Comparison of ENCODE assay signal across 18 cellular contexts in genomic region chr4:1359976-1360375, GRCh38. TPM values are rescaled to one million over a fixed set of nuclear protein-coding genes. Genes with fewer than 3 reads are reported as not detected.
DNase-seq lines count a peak whose midpoint lies in the region; ATAC-seq, FAIRE-seq and TF ChIP-seq lines count a peak whose summit lies in the region.
"Had no signal": no experiment of that assay in that cellular context is flagged by ENCODE, and none has a peak within 500 bp of the region (broad histone marks: within the 10 kb centered on the region; RNA-seq: fewer than 3 reads in every experiment).

No MANE protein-coding gene starts in this region.

- H3K4me2 ChIP-seq in HepG2 (ENCODE audit: low read depth, low read length) = no peak overlapping the region

- CTCF ChIA-PET in HepG2 (lab: Yijun Ruan, JAX; ENCODE audit: low intra/inter-chr PET ratio, low total read pairs) = no interaction called here

- H3K9ac ChIP-seq in HepG2 (ENCODE audit: insufficient read depth, low read depth, low read length) = no peak overlapping the region

- in situ Hi-C loops in HepG2 (cut with HindIII; ENCODE audit: extremely low pct_ligation_motif_present, low pct_unique_long_range_greater_than_20kb) = loop anchor here (10.0 kb wide), 1 partner anchor 155 kb away; no protein-coding TSS in a partner anchor

- no peak overlapping the region for H2AFZ ChIP-seq in HepG2 (ENCODE audit: low read length)

- POLR2A ChIA-PET in HepG2 (lab: Yijun Ruan, JAX) = interaction anchor here (0.9 to 2.0 kb wide), 3 partner anchors 12 to 15 kb away, joined by 3 to 10 read pairs (median 3); partner anchors contain the start of gene UVSSA

- TF ChIP-seq EP300 in HepG2 (IDR thresholded peaks at IDR 0.05; ENCODE audit: low read depth in 2 of 2, low read length in 2 of 2) (no peak), HepG2 (CRISPR knock-in tag; IDR thresholded peaks at IDR 0.05; ENCODE audit: borderline replicate concordance) (no peak)

- H3K27ac ChIP-seq in HepG2 (ENCODE audit: extremely low read length, insufficient read depth, low read length) = peak overlapping the region; percentile 4
- H3K27ac ChIP-seq in right lobe of liver = no peak overlapping the region
- H3K27ac ChIP-seq in adrenal gland = peak overlapping the region; percentile 15 to 92 (median 68)
- H3K27ac ChIP-seq in mesodermal cell (ENCODE audit: low read depth, low read length, severe bottlenecking) = peak overlapping the region; percentile 49

- H3K27me3 ChIP-seq in HepG2 (ENCODE audit: control insufficient read depth in 1 of 2, insufficient read depth in 2 of 2, low read length in 2 of 2) = no peaks in the 10 kb centered on the region
- no peaks in the 10 kb centered on the region for H3K27me3 ChIP-seq in right lobe of liver
- no peaks in the 10 kb centered on the region for H3K27me3 ChIP-seq in adrenal gland
- H3K27me3 ChIP-seq: BE2C had no signal

- H3K36me3 ChIP-seq in HepG2 (replicated peaks in 1 of 2; ENCODE audit: control insufficient read depth in 1 of 2, insufficient read depth in 2 of 2, low read length in 2 of 2) (peaks cover 1 to 13% of the 10 kb centered on the region in 2 experiments; a peak in 3 of 5 replicates), right lobe of liver (peaks cover 0 to 13% (median 2%) of the 10 kb centered on the region in 4 donors), adrenal gland (replicated peaks in 1 of 2) (peaks cover 0 to 6% of the 10 kb centered on the region in 2 donors), mesodermal cell (ENCODE audit: control insufficient read depth, insufficient read depth, low read length) (peaks cover 39% of the 10 kb centered on the region)

- H3K4me3 ChIP-seq in HepG2 (replicated peaks in 1 of 3; ENCODE audit: insufficient read depth in 1 of 3, low read depth in 2 of 3, low read length in 3 of 3) (no peak overlapping the region), right lobe of liver (no peak overlapping the region), adrenal gland (no peak overlapping the region), mesodermal cell (ENCODE audit: extremely low read depth, insufficient read depth, low read length, poor library complexity, severe bottlenecking) (no peak overlapping the region)
- H3K4me3 ChIP-seq: HAP-1 had no signal

- TF ChIP-seq RAD21 in HepG2 (CRISPR knock-in tag; IDR thresholded peaks at IDR 0.05) = no peak

- no peak for TF ChIP-seq POLR2A in HepG2 (IDR thresholded peaks at IDR 0.05; ENCODE audit: insufficient read depth in 1 of 2, low read depth in 2 of 2, low read length in 2 of 2)
- no peak for TF ChIP-seq POLR2A in right lobe of liver (IDR thresholded peaks at IDR 0.05)
- TF ChIP-seq POLR2A in adrenal gland (IDR thresholded peaks at IDR 0.05) = no peak

- no peak for ATAC-seq in HepG2
- no peak for ATAC-seq in right lobe of liver
- ATAC-seq in GM21717 (IDR thresholded peaks at IDR 0.05; ENCODE audit: unreplicated experiment) = no peak

- no peaks in the 10 kb centered on the region for H3K79me2 ChIP-seq in HepG2 (ENCODE audit: insufficient read depth, low read length)

- TF ChIP-seq CTCF in HepG2 (CRISPR knock-in tag; IDR thresholded peaks at IDR 0.05) = no peak
- TF ChIP-seq CTCF in right lobe of liver (IDR thresholded peaks at IDR 0.05) = no peak
- no peak for TF ChIP-seq CTCF in adrenal gland (IDR thresholded peaks at IDR 0.05)

- H3K4me1 ChIP-seq in HepG2 (ENCODE audit: insufficient read depth, low read length) = peaks cover 16% of the 10 kb centered on the region
- H3K4me1 ChIP-seq in right lobe of liver = no peaks in the 10 kb centered on the region
- H3K4me1 ChIP-seq in adrenal gland (replicated peaks in 1 of 2) = peaks cover 6 to 17% of the 10 kb centered on the region in 2 donors
- peaks cover 6% of the 10 kb centered on the region for H3K4me1 ChIP-seq in mesodermal cell (ENCODE audit: control insufficient read depth, insufficient read depth, low read length, poor library complexity, severe bottlenecking)
- H3K4me1 ChIP-seq: BE2C, Caco-2, HAP-1 had no signal

- no TSS peak for BruUV-seq in HepG2 (replicated peaks; lab: Mats Ljungman, UMichigan)

- WGBS in HepG2 (ENCODE audit: low lambda C conversion rate) = 96% methylated on average over 7 of the region's 16 CpGs
- 100% methylated on average over 2 of the region's 16 CpGs for WGBS in right lobe of liver (ENCODE audit: insufficient coverage, low coverage, low lambda C conversion rate, missing lambda C conversion rate)
- WGBS in adrenal gland, 4 donors = 48 to 70% (median 59%) methylated on average over 11 to 16 of the region's 16 CpGs
- 92% methylated on average over 16 of the region's 16 CpGs for WGBS in mesodermal cell (ENCODE audit: insufficient coverage in 2 of 2), 2 experiments

- 0 out of 2 replicates have a peak, but pooled peaks cover 3% of the 10 kb centered on the region for H4K20me1 ChIP-seq in HepG2 (ENCODE audit: insufficient read depth, low read length)

- H3K9me3 ChIP-seq in HepG2 (ENCODE audit: low read length) (no peaks in the 10 kb centered on the region), right lobe of liver (no peaks in the 10 kb centered on the region), adrenal gland (replicated peaks in 1 of 3) (no peaks in the 10 kb centered on the region), mesodermal cell (ENCODE audit: control insufficient read depth, low read length) (no peaks in the 10 kb centered on the region)
- H3K9me3 ChIP-seq: BE2C, Caco-2, HAP-1 had no signal

- DNase-seq in HepG2 (ENCODE audit: low spot score) (no peak), right lobe of liver (no peak), adrenal gland (peak in 3 of 7 donors; percentile 49 to 55 (median 53)), AG08396 (ENCODE audit: low spot score) (no peak), NCI-H774 (lab: John Stamatoyannopoulos, UW) (no peak)
- DNase-seq: 8988T; ACHN; BE2C; Caco-2; CD8-positive, alpha-beta memory T cell; DND-41; GDM1 had no signal

- no peak for FAIRE-seq in HepG2 (lab: Jason Lieb, UNC)
- FAIRE-seq: GM12892, H1, HTR-8/SVneo had no signal

- intact Hi-C loops in HepG2 (cut with micrococcal nuclease; ENCODE audit: unreplicated experiment) = loop anchor here (5.0 kb wide), 1 partner anchor 152 kb away; no protein-coding TSS in a partner anchor
- intact Hi-C loops in right lobe of liver (cut with DNase I) = loop anchor here (10.0 kb wide), 3 partner anchors 155 to 265 kb away; no protein-coding TSS in a partner anchor
- intact Hi-C loops in adrenal gland (cut with DNase I) = loop anchor here (5.0 to 10.0 kb wide), 3 partner anchors 152 to 267 kb away; no protein-coding TSS in a partner anchor

RNA-seq across cellular contexts. Expression of gene UVSSA, which starts 13.0 kb away (rescaled TPM):
- total RNA-seq in HepG2 (2016; rRNA removed; fragmentation: Illumina TruSeq; extraction: Trizol) = 4.6 and 4.8 TPM in 2 replicates
- total RNA-seq in HepG2 (2016; cell fraction: cytosol; rRNA removed; fragmentation: Illumina TruSeq; extraction: Trizol; ENCODE audit: low read depth) = 2.3 and 4.1 TPM in 2 replicates
- total RNA-seq in HepG2 (2016; cell fraction: insoluble cytoplasmic fraction; rRNA removed; fragmentation: Illumina TruSeq; extraction: Trizol) = 3.7 and 4.7 TPM in 2 replicates
- 2.9 and 3.9 TPM in 2 replicates for total RNA-seq in HepG2 (2016; cell fraction: membrane; rRNA removed; fragmentation: Illumina TruSeq; extraction: Trizol)
- 6.9 and 7.1 TPM in 2 replicates for total RNA-seq in HepG2 (2016; cell fraction: nucleus; rRNA removed; fragmentation: Illumina TruSeq; extraction: Trizol)
- 8.4 and 8.6 TPM in 2 replicates for polyA plus RNA-seq in HepG2 (2011; rRNA removed)
- 3.0 and 4.1 TPM in 2 replicates for polyA plus RNA-seq in HepG2 (2011; cell fraction: cytosol; rRNA removed)
- 80.9 and 90.3 TPM in 2 replicates for polyA plus RNA-seq in HepG2 (2011; cell fraction: nucleus; rRNA removed)
- 7.1 and 7.7 TPM in 2 replicates for polyA plus RNA-seq in HepG2 (2012)
- polyA plus RNA-seq in HepG2 (2016; cell fraction: cytosol; fragmentation: Illumina TruSeq; extraction: Trizol; ENCODE audit: low read depth) = 0.16 and 0.25 TPM in 2 replicates
- polyA plus RNA-seq in HepG2 (2016; cell fraction: insoluble cytoplasmic fraction; fragmentation: Illumina TruSeq; extraction: Trizol; ENCODE audit: low read depth) = 3.8 and 4.8 TPM in 2 replicates
- 0.59 and 0.60 TPM in 2 replicates for polyA plus RNA-seq in HepG2 (2016; cell fraction: membrane; fragmentation: Illumina TruSeq; extraction: Trizol; ENCODE audit: low read depth)
- 29.2 and 29.8 TPM in 2 replicates for polyA plus RNA-seq in HepG2 (2016; cell fraction: nucleus; fragmentation: Illumina TruSeq; extraction: Trizol; ENCODE audit: insufficient read depth, low read depth)
- polyA minus RNA-seq in HepG2 (2011; rRNA and poly(A)+ RNA removed; ENCODE audit: low replicate concordance) = 3.9 and 14.3 TPM in 2 replicates
- 3.6 and 4.4 TPM in 2 replicates for polyA minus RNA-seq in HepG2 (2011; cell fraction: cytosol; rRNA and poly(A)+ RNA removed)
- polyA minus RNA-seq in HepG2 (2011; cell fraction: nucleus; rRNA and poly(A)+ RNA removed) = 18.8 and 20.2 TPM in 2 replicates
- 10 to 100 TPM in 3 of 6 experiments, 1 to 10 TPM in 3; 9.1 to 14.5 (median 11.3) TPM for total RNA-seq in right lobe of liver
- total RNA-seq in adrenal gland = 10 to 100 TPM in 6 of 8 donors, 1 to 10 TPM in 2; 9.3 to 36.5 (median 17.5) TPM
- polyA plus RNA-seq in adrenal gland = 10 to 100 TPM in 2 of 3 donors, 1 to 10 TPM in 1; 2.9 to 37.4 (median 21.9) TPM
- 11.6 TPM for polyA plus RNA-seq in mesodermal cell (2013, experiment 1 of 2)
- polyA plus RNA-seq in mesodermal cell (2013, experiment 2 of 2) = 10.5 TPM

RNA-seq across cellular contexts. Expression of gene NKX1-1, which starts 46.3 kb away (rescaled TPM):
- not detected in 2 replicates for total RNA-seq in HepG2 (2016; rRNA removed; fragmentation: Illumina TruSeq; extraction: Trizol)
- not detected in 2 replicates for total RNA-seq in HepG2 (2016; cell fraction: cytosol; rRNA removed; fragmentation: Illumina TruSeq; extraction: Trizol; ENCODE audit: low read depth)
- total RNA-seq in HepG2 (2016; cell fraction: insoluble cytoplasmic fraction; rRNA removed; fragmentation: Illumina TruSeq; extraction: Trizol) = not detected in 2 replicates
- not detected in 2 replicates for total RNA-seq in HepG2 (2016; cell fraction: membrane; rRNA removed; fragmentation: Illumina TruSeq; extraction: Trizol)
- not detected in 2 replicates for total RNA-seq in HepG2 (2016; cell fraction: nucleus; rRNA removed; fragmentation: Illumina TruSeq; extraction: Trizol)
- polyA plus RNA-seq in HepG2 (2011; rRNA removed) = not detected in 2 replicates
- not detected in 2 replicates for polyA plus RNA-seq in HepG2 (2011; cell fraction: cytosol; rRNA removed)
- not detected in 2 replicates for polyA plus RNA-seq in HepG2 (2011; cell fraction: nucleus; rRNA removed)
- polyA plus RNA-seq in HepG2 (2012) = not detected in 2 replicates
- polyA plus RNA-seq in HepG2 (2016; cell fraction: cytosol; fragmentation: Illumina TruSeq; extraction: Trizol; ENCODE audit: low read depth) = not detected in 2 replicates
- polyA plus RNA-seq in HepG2 (2016; cell fraction: insoluble cytoplasmic fraction; fragmentation: Illumina TruSeq; extraction: Trizol; ENCODE audit: low read depth) = not detected in 2 replicates
- polyA plus RNA-seq in HepG2 (2016; cell fraction: membrane; fragmentation: Illumina TruSeq; extraction: Trizol; ENCODE audit: low read depth) = not detected in 2 replicates
- polyA plus RNA-seq in HepG2 (2016; cell fraction: nucleus; fragmentation: Illumina TruSeq; extraction: Trizol; ENCODE audit: insufficient read depth, low read depth) = not detected in 2 replicates
- not detected in 2 replicates for polyA minus RNA-seq in HepG2 (2011; rRNA and poly(A)+ RNA removed; ENCODE audit: low replicate concordance)
- polyA minus RNA-seq in HepG2 (2011; cell fraction: cytosol; rRNA and poly(A)+ RNA removed) = not detected in 2 replicates
- not detected in 2 replicates for polyA minus RNA-seq in HepG2 (2011; cell fraction: nucleus; rRNA and poly(A)+ RNA removed)
- not detected for total RNA-seq in right lobe of liver
- not detected for total RNA-seq in adrenal gland
- not detected for polyA plus RNA-seq in adrenal gland
- not detected for polyA plus RNA-seq in mesodermal cell (2013, experiment 1 of 2)
- not detected for polyA plus RNA-seq in mesodermal cell (2013, experiment 2 of 2)
- total RNA-seq: Caco-2; CD8-positive, alpha-beta memory T cell; H1 had no signal
- polyA plus RNA-seq: CD8-positive, alpha-beta memory T cell; H1 had no signal

Comparison
In these comparisons a context has a peak if more than half of its experiments do, and no peak if none do; other contexts are left out.
1. H3K27ac ChIP-seq: peak in HepG2 (single experiment), adrenal gland (5 of 5) and mesodermal cell (single experiment); none in right lobe of liver (0 of 3).